Comparison of ENCODE assay signal across 8 cellular contexts in the genomic region with DNA sequence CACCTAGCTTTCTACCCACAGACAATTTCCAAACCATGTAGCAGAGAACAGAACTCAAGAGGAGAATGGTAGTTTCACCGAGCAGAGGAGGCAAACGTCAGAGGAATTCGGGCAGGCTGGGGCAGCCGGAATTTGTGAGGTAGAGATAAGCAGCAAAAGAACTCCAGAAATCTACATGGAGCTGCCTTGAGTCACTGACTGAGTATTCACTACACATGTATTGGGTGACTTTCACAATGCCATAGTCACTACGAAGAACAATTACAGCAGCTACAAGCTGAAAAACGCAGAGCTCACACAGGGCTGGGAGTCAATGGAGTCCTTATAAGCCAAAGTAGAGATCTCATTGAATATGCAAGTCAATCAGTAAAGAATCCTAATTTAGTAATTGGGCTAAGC. TPM values are rescaled to one million over a fixed set of nuclear protein-coding genes. Genes with fewer than 3 reads are reported as not detected.
DNase-seq lines count a peak whose midpoint lies in the region; ATAC-seq and TF ChIP-seq lines count a peak whose summit lies in the region.

No MANE protein-coding gene starts in this region.

- intact Hi-C loops in ovary (cut with DNase I): no loop called here

- H3K4me3 ChIP-seq in BJ (ENCODE audit: low read depth, low read length) (0 out of 2 replicates have a peak overlapping the region, but pooled peaks have one; percentile 3), SJSA1 (no peak overlapping the region), ovary (no peak overlapping the region)

- H3K36me3 ChIP-seq in BJ (ENCODE audit: control insufficient read depth, insufficient read depth, low read length) (no peaks in the 10 kb centered on the region; the same call in 1 of the 2 replicates), SJSA1 (peaks cover 12% of the 10 kb centered on the region), ovary (no peaks in the 10 kb centered on the region)

- TF ChIP-seq EP300 in ovary (IDR thresholded peaks at IDR 0.05): no peak

- TF ChIP-seq CTCF in BJ (IDR thresholded peaks at IDR 0.05; ENCODE audit: insufficient read depth, low read depth, low read length) (no peak), ovary (IDR thresholded peaks at IDR 0.05) (no peak)

- no peaks in the 10 kb centered on the region for H3K9me3 ChIP-seq in SJSA1 (replicated peaks)
- no peaks in the 10 kb centered on the region for H3K9me3 ChIP-seq in ovary

- H3K4me1 ChIP-seq in SJSA1 (replicated peaks): peaks cover 50% of the 10 kb centered on the region
- peaks cover 1% of the 10 kb centered on the region for H3K4me1 ChIP-seq in ovary (ENCODE audit: insufficient read depth)

- ATAC-seq in esophagus mucosa (peak; percentile 59), HG02938 (IDR thresholded peaks at IDR 0.05; ENCODE audit: unreplicated experiment) (no peak), HG03196 (IDR thresholded peaks at IDR 0.05; ENCODE audit: unreplicated experiment) (no peak)

- DNase-seq in BJ (ENCODE audit: low read depth) (peak; percentile 59), SJSA1 (ENCODE audit: low read depth in 1 of 2, low spot score in 2 of 2) (peak; percentile 77 to 79), midbrain (lab: John Stamatoyannopoulos, UW) (peak; percentile 30), ovary (no peak), occipital lobe (lab: John Stamatoyannopoulos, UW) (no peak)

- H3K27me3 ChIP-seq in BJ (ENCODE audit: control insufficient read depth, insufficient read depth, low read length): no peaks in the 10 kb centered on the region
- H3K27me3 ChIP-seq in SJSA1 (replicated peaks): no peaks in the 10 kb centered on the region
- H3K27me3 ChIP-seq in ovary: no peaks in the 10 kb centered on the region

- no peak for TF ChIP-seq POLR2A in ovary (IDR thresholded peaks at IDR 0.05)

- POLR2A ChIA-PET in BJ (lab: Charles Lee): interaction anchor here (0.6 kb wide), 1 partner anchor 31 kb away, joined by 3 read pairs; no protein-coding TSS in a partner anchor

- WGBS in ovary, 3 donors: 23 to 46% (median 41%) methylated on average over 6 of the region's 6 CpGs

- H3K27ac ChIP-seq in SJSA1: peak overlapping the region; percentile 84
- no peak overlapping the region for H3K27ac ChIP-seq in ovary

- CTCF ChIA-PET in BJ (lab: Yijun Ruan, JAX): interaction anchor here (0.9 to 3.3 kb wide), 4 partner anchors 10 to 69 kb away, joined by 4 to 25 read pairs (median 6); no protein-coding TSS in a partner anchor

RNA-seq across cellular contexts. Expression of gene CMC2, which starts 13.4 kb away (rescaled TPM):
- polyA plus RNA-seq in BJ (2011; rRNA removed) (56.4 and 101 TPM in 2 replicates), ovary (10 to 100 TPM; 24.3 to 39.6 TPM)
- polyA minus RNA-seq in BJ (2011; rRNA and poly(A)+ RNA removed): 7.6 and 11.2 TPM in 2 replicates
- 205 and 305 TPM in 2 replicates for total RNA-seq in SJSA1 (2014; rRNA removed; shearing (Covaris generic))
- total RNA-seq in esophagus mucosa (36.3 TPM), ovary (10 to 100 TPM; 19.1 to 41.1 (median 25.9) TPM), occipital lobe (20.3 TPM)

RNA-seq across cellular contexts. Expression of gene CENPN, which starts 13.7 kb away (rescaled TPM):
- polyA plus RNA-seq in BJ (2011; rRNA removed): 24.8 and 38.2 TPM in 2 replicates
- polyA minus RNA-seq in BJ (2011; rRNA and poly(A)+ RNA removed): 29.8 and 38.6 TPM in 2 replicates
- total RNA-seq in SJSA1 (2014; rRNA removed; shearing (Covaris generic)): 82.5 and 109 TPM in 2 replicates
- total RNA-seq in esophagus mucosa: 17.6 TPM
- 1 to 10 TPM; 1.4 to 4.0 (median 2.8) TPM for total RNA-seq in ovary
- 1 to 10 TPM; 2.0 to 8.2 TPM for polyA plus RNA-seq in ovary
- 5.3 TPM for total RNA-seq in occipital lobe

RNA-seq across cellular contexts. Expression of gene ATMIN, which starts 42.4 kb away (rescaled TPM):
- polyA plus RNA-seq in BJ (2011; rRNA removed) (22.3 and 34.7 TPM in 2 replicates), ovary (10 to 100 TPM; 15.6 to 39.5 TPM)
- 19.1 and 22.1 TPM in 2 replicates for polyA minus RNA-seq in BJ (2011; rRNA and poly(A)+ RNA removed)
- 24.6 and 45.4 TPM in 2 replicates for total RNA-seq in SJSA1 (2014; rRNA removed; shearing (Covaris generic))
- total RNA-seq in esophagus mucosa (30.1 TPM), ovary (10 to 100 TPM; 19.2 to 35.0 (median 33.8) TPM), occipital lobe (88.3 TPM)

Comparison
In these comparisons a context has a peak if more than half of its experiments do, and no peak if none do; other contexts are left out.
1. DNase-seq: peak in BJ (single experiment), SJSA1 (2 of 2) and midbrain (single experiment); none in ovary (0 of 5) and occipital lobe (single experiment).